28 cellular contexts compared by ENCODE assay signal in genomic region chr3:45267097-45267496, GRCh38.
"Had no signal": no experiment of that assay in that cellular context is flagged by ENCODE, and none has a peak within 500 bp of the region (broad histone marks: within the 10 kb centered on the region; RNA-seq: fewer than 3 reads in every experiment).

No MANE protein-coding gene starts in this region.

- H3K79me2 ChIP-seq: parathyroid adenoma had no signal

- DNase-seq: occipital lobe; ovary; posterior cingulate gyrus; psoas muscle; right cardiac atrium; right lobe of liver; sigmoid colon; small intestine; stimulated activated CD4-positive, alpha-beta T cell treated with anti-CD3 and anti-CD28 coated beads, Interleukin-15, amount 100 ng/mL, for 24 hours; stimulated activated CD4-positive, alpha-beta T cell treated with anti-CD3 and anti-CD28 coated beads, Interleukin-2, amount 100 ng/mL, for 24 hours; stimulated activated CD4-positive, alpha-beta T cell treated with anti-CD3 and anti-CD28 coated beads, Interleukin-2, amount 100 ng/mL, for 48 hours; stimulated activated CD4-positive, alpha-beta T cell treated with anti-CD3 and anti-CD28 coated beads, Interleukin-4, amount 100 ng/mL, for 24 hours; stimulated activated naive B cell treated with anti-CD40 and anti-IgM and Interleukin-4, amounts not matched to agents 10 μg/mL and 1 μg/mL and 100 μg/mL, for 72 hours; stimulated activated naive CD4-positive, alpha-beta T cell treated with Interleukin-2 at 50 U/mL for 16 hours; stomach; thyroid gland; trophoblast cell had no signal

- H3K4me1 ChIP-seq: neural progenitor cell, parathyroid adenoma, psoas muscle, right lobe of liver, sigmoid colon, stomach, thyroid gland, tibial nerve, upper lobe of left lung, vagina had no signal

- H3K27ac Mint-ChIP-seq: nephron; neural progenitor cell; progenitor cell of endocrine pancreas; stimulated activated effector memory CD8-positive, alpha-beta T cell treated with anti-CD3 and anti-CD28 coated beads, Interleukin-12 subunit alpha, Interleukin-12 subunit beta, amount 100 ng/mL, for 72 hours; stimulated activated naive B cell treated with anti-CD40 and anti-IgM and Interleukin-4, amounts not matched to agents 10 μg/mL and 1 μg/mL and 100 μg/mL, for 72 hours; stimulated activated naive CD8-positive, alpha-beta T cell treated with anti-CD3 and anti-CD28 coated beads, Interleukin-15, Interleukin-2, amounts not matched to agents 100 ng/mL and 50 ng/mL, for 24 hours had no signal

- H3K4me1 Mint-ChIP-seq: nephron; stimulated activated effector memory CD8-positive, alpha-beta T cell treated with anti-CD3 and anti-CD28 coated beads, Interleukin-12 subunit alpha, Interleukin-12 subunit beta, amount 100 ng/mL, for 72 hours; stimulated activated naive B cell treated with anti-CD40 and anti-IgM and Interleukin-4, amounts not matched to agents 10 μg/mL and 1 μg/mL and 100 μg/mL, for 72 hours had no signal

- ATAC-seq: psoas muscle; right cardiac atrium; right lobe of liver; stimulated activated effector memory CD8-positive, alpha-beta T cell treated with anti-CD3 and anti-CD28 coated beads, Interleukin-12 subunit alpha, Interleukin-12 subunit beta, amount 100 ng/mL, for 72 hours; stimulated activated naive B cell treated with anti-CD40 and anti-IgM and Interleukin-4, amounts not matched to agents 10 μg/mL and 1 μg/mL and 100 μg/mL, for 72 hours had no signal

- H3K9me3 Mint-ChIP-seq: nephron; neural progenitor cell; stimulated activated effector memory CD8-positive, alpha-beta T cell treated with anti-CD3 and anti-CD28 coated beads, Interleukin-12 subunit alpha, Interleukin-12 subunit beta, amount 100 ng/mL, for 72 hours; stimulated activated naive B cell treated with anti-CD40 and anti-IgM and Interleukin-4, amounts not matched to agents 10 μg/mL and 1 μg/mL and 100 μg/mL, for 72 hours; stimulated activated naive CD8-positive, alpha-beta T cell treated with anti-CD3 and anti-CD28 coated beads, Interleukin-15, Interleukin-2, amounts not matched to agents 100 ng/mL and 50 ng/mL, for 24 hours had no signal

- H3K36me3 Mint-ChIP-seq: neural progenitor cell; stimulated activated effector memory CD8-positive, alpha-beta T cell treated with anti-CD3 and anti-CD28 coated beads, Interleukin-12 subunit alpha, Interleukin-12 subunit beta, amount 100 ng/mL, for 72 hours; stimulated activated naive B cell treated with anti-CD40 and anti-IgM and Interleukin-4, amounts not matched to agents 10 μg/mL and 1 μg/mL and 100 μg/mL, for 72 hours had no signal

- H3K27me3 Mint-ChIP-seq: progenitor cell of endocrine pancreas had no signal

- H3K36me3 ChIP-seq: neural progenitor cell, ovary, right lobe of liver, sigmoid colon, stomach, thoracic aorta, thyroid gland, tibial nerve, upper lobe of left lung, vagina had no signal

- H3K4me3 ChIP-seq: neural progenitor cell, ovary, psoas muscle, right lobe of liver, sigmoid colon, stomach, thoracic aorta, thyroid gland, tibial nerve, upper lobe of left lung, vagina had no signal

- H3K4me3 Mint-ChIP-seq: nephron; neural progenitor cell; stimulated activated effector memory CD8-positive, alpha-beta T cell treated with anti-CD3 and anti-CD28 coated beads, Interleukin-12 subunit alpha, Interleukin-12 subunit beta, amount 100 ng/mL, for 72 hours; stimulated activated naive B cell treated with anti-CD40 and anti-IgM and Interleukin-4, amounts not matched to agents 10 μg/mL and 1 μg/mL and 100 μg/mL, for 72 hours; stimulated activated naive CD8-positive, alpha-beta T cell treated with anti-CD3 and anti-CD28 coated beads, Interleukin-15, Interleukin-2, amounts not matched to agents 100 ng/mL and 50 ng/mL, for 24 hours had no signal

- H3K27me3 ChIP-seq: neural progenitor cell, ovary, right lobe of liver, sigmoid colon, thyroid gland, tibial nerve, upper lobe of left lung, vagina had no signal

- H3K4me2 ChIP-seq: neural progenitor cell had no signal

- FAIRE-seq: small intestine, urothelium cell line had no signal

- H3K9ac ChIP-seq: neural progenitor cell, parathyroid adenoma had no signal

- H3K27ac ChIP-seq: neural progenitor cell, ovary, parathyroid adenoma, psoas muscle, right lobe of liver, sigmoid colon, stomach, thoracic aorta, thyroid gland, tibial nerve, upper lobe of left lung, vagina had no signal

- H2AFZ ChIP-seq: neural progenitor cell, parathyroid adenoma had no signal

- H3K9me3 ChIP-seq: ovary, psoas muscle, right lobe of liver, sigmoid colon, stomach, thoracic aorta, thyroid gland, tibial nerve, upper lobe of left lung, vagina had no signal
